ENCODE assay signal across 1 cellular context in the genomic region with DNA sequence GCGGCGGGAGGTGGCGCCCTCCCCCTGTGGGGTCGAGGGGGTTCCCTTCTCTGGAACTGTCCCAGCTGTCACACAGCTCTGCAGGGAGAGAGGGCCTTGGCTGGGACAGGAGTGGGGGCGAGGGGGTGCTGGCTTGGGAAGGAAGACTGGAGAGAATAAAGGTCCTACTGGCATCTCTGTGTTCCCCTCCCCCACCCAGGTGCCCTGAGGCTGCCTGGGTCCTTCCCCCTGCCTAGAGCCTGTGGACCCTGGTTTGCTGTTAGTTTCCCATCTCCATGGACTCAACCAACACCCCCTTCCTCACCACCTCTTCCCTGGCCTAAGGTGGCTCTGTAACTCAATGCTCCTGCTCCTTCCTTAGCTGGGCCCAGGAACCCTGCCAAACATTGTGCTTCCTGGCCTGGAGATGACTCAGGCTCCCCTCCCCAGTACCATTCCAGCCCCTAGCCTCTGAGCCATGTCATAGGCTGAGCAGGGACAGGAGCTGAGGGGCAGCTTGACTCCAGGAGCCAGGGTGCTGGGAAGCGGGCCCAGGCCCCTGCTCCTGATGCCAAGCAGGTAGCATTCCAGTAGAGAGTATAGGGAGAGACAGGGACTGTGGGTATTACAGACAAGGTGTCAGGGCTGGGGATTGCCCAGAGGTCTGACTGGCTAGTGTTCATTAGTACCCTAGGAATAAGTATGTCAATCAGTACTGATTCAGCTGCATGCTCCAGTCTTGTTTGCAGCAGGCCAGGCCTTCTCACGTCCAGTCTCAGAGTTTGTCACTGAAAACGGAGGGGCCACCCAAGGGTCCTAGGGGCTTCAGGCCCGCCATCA.
TF ChIP-seq lines count a peak whose summit lies in the region.

No MANE protein-coding gene starts in this region.

TF ChIP-seq in SK-N-SH, 30 proteins besides CTCF, POLR2A, EP300 and RAD21 (continued from another document):
- TF ChIP-seq TEAD4 (IDR thresholded peaks at IDR 0.05; ENCODE audit: borderline replicate concordance, insufficient read depth) (no peak), SMC3 (IDR thresholded peaks at IDR 0.05; ENCODE audit: low read depth, low read length) (no peak), TAF1 (IDR thresholded peaks at IDR 0.05; ENCODE audit: borderline replicate concordance, low read depth, low read length) (no peak), FOXM1 (IDR thresholded peaks at IDR 0.05; ENCODE audit: low read depth) (no peak)
- TF ChIP-seq, protein P1, sequence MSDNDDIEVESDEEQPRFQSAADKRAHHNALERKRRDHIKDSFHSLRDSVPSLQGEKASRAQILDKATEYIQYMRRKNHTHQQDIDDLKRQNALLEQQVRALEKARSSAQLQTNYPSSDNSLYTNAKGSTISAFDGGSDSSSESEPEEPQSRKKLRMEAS (IDR thresholded peaks at IDR 0.05; ENCODE audit: low read depth), result no peak
- TF ChIP-seq, protein P2, sequence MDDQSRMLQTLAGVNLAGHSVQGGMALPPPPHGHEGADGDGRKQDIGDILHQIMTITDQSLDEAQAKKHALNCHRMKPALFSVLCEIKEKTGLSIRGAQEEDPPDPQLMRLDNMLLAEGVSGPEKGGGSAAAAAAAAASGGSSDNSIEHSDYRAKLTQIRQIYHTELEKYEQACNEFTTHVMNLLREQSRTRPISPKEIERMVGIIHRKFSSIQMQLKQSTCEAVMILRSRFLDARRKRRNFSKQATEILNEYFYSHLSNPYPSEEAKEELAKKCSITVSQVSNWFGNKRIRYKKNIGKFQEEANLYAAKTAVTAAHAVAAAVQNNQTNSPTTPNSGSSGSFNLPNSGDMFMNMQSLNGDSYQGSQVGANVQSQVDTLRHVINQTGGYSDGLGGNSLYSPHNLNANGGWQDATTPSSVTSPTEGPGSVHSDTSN (IDR thresholded peaks at IDR 0.05), result no peak
- TF ChIP-seq, protein P3, sequence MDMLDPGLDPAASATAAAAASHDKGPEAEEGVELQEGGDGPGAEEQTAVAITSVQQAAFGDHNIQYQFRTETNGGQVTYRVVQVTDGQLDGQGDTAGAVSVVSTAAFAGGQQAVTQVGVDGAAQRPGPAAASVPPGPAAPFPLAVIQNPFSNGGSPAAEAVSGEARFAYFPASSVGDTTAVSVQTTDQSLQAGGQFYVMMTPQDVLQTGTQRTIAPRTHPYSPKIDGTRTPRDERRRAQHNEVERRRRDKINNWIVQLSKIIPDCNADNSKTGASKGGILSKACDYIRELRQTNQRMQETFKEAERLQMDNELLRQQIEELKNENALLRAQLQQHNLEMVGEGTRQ (IDR thresholded peaks at IDR 0.05; ENCODE audit: borderline replicate concordance, low read depth, low read length), result no peak
- TF ChIP-seq, protein P4, sequence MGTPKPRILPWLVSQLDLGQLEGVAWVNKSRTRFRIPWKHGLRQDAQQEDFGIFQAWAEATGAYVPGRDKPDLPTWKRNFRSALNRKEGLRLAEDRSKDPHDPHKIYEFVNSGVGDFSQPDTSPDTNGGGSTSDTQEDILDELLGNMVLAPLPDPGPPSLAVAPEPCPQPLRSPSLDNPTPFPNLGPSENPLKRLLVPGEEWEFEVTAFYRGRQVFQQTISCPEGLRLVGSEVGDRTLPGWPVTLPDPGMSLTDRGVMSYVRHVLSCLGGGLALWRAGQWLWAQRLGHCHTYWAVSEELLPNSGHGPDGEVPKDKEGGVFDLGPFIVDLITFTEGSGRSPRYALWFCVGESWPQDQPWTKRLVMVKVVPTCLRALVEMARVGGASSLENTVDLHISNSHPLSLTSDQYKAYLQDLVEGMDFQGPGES (IDR thresholded peaks at IDR 0.05; ENCODE audit: low read depth, low read length), result no peak
- TF ChIP-seq, protein P5, sequence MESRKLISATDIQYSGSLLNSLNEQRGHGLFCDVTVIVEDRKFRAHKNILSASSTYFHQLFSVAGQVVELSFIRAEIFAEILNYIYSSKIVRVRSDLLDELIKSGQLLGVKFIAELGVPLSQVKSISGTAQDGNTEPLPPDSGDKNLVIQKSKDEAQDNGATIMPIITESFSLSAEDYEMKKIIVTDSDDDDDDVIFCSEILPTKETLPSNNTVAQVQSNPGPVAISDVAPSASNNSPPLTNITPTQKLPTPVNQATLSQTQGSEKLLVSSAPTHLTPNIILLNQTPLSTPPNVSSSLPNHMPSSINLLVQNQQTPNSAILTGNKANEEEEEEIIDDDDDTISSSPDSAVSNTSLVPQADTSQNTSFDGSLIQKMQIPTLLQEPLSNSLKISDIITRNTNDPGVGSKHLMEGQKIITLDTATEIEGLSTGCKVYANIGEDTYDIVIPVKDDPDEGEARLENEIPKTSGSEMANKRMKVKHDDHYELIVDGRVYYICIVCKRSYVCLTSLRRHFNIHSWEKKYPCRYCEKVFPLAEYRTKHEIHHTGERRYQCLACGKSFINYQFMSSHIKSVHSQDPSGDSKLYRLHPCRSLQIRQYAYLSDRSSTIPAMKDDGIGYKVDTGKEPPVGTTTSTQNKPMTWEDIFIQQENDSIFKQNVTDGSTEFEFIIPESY (IDR thresholded peaks at IDR 0.05; ENCODE audit: borderline replicate concordance, low read depth), result no peak
